In genomic region chr2:37670378-37671012, GRCh38 we compare ENCODE assay signal across 8 cellular contexts. TPM values are rescaled to one million over a fixed set of nuclear protein-coding genes. Genes with fewer than 3 reads are reported as not detected.
DNase-seq lines count a peak whose midpoint lies in the region; TF ChIP-seq lines count a peak whose summit lies in the region.

No MANE protein-coding gene starts in this region.

- no peaks in the 10 kb centered on the region for H3F3A ChIP-seq in Loucy (ENCODE audit: low read depth)

- TF ChIP-seq CTCF in AG04449 (IDR thresholded peaks at IDR 0.05; ENCODE audit: insufficient read depth, low read length, missing control alignments) (no peak), Loucy (conservative IDR thresholded peaks at IDR 0.05; ENCODE audit: low read length) (no peak)

- H3K9me2 ChIP-seq in Loucy (replicated peaks; ENCODE audit: low read depth, low read length) = no peaks in the 10 kb centered on the region

- H3K27me3 ChIP-seq in Loucy (ENCODE audit: insufficient read depth, low read length, poor library complexity, severe bottlenecking) (no peaks in the 10 kb centered on the region), muscle layer of colon (ENCODE audit: control insufficient read depth in 1 of 2, insufficient read depth in 2 of 2, low read length in 2 of 2) (no peaks in the 10 kb centered on the region)

- DNase-seq in AG04449 (ENCODE audit: low read depth, low spot score) (no peak), dermis blood vessel endothelial cell (peak; percentile 42), UCSD-AML1 (lab: John Stamatoyannopoulos, UW; ENCODE audit: unreplicated experiment) (no peak), DMS114 treated with DMSO at 0.1 percent for 48 hours (lab: John Stamatoyannopoulos, UW; ENCODE audit: unreplicated experiment) (no peak), GOT3 (lab: John Stamatoyannopoulos, UW) (no peak), NCI-H345 (lab: John Stamatoyannopoulos, UW) (no peak)

- CTCF ChIA-PET in AG04449 (lab: Yijun Ruan, JAX) = interaction anchor here (0.6 to 8.4 kb wide), 9 partner anchors 102 to 274 kb away, joined by 3 to 36 read pairs (median 3); no protein-coding TSS in a partner anchor

- H2AFZ ChIP-seq in Loucy (ENCODE audit: low read length) = no peak overlapping the region

- no peaks in the 10 kb centered on the region for H3K36me3 ChIP-seq in Loucy (ENCODE audit: insufficient read depth, low read length)
- H3K36me3 ChIP-seq in muscle layer of colon (ENCODE audit: insufficient read depth, low read length) = peaks cover 5% of the 10 kb centered on the region

- H3K9me3 ChIP-seq in Loucy (ENCODE audit: insufficient read depth, low read depth, low read length) (no peaks in the 10 kb centered on the region), muscle layer of colon (ENCODE audit: low read length) (no peaks in the 10 kb centered on the region)

- peaks cover 60% of the 10 kb centered on the region for H3K79me2 ChIP-seq in Loucy (ENCODE audit: insufficient read depth, low read length)

- peak overlapping the region; percentile 91 for H3K4me3 ChIP-seq in AG04449 (ENCODE audit: low read depth, low read length)
- peak overlapping the region; percentile 96 for H3K4me3 ChIP-seq in Loucy (ENCODE audit: low read length, poor library complexity, severe bottlenecking)
- peak overlapping the region; percentile 87 to 95 for H3K4me3 ChIP-seq in muscle layer of colon (ENCODE audit: low read depth in 1 of 2, low read length in 2 of 2)

- H3K27ac ChIP-seq in muscle layer of colon (ENCODE audit: low read depth, low read length) = peak overlapping the region; percentile 87

- H3K4me2 ChIP-seq in Loucy (ENCODE audit: low read depth, low read length, poor library complexity, severe bottlenecking) = peak overlapping the region; percentile 95

- peaks cover 57% of the 10 kb centered on the region for H4K20me1 ChIP-seq in Loucy (ENCODE audit: insufficient read depth, low read length, poor library complexity, severe bottlenecking)

- POLR2A ChIA-PET in AG04449 (lab: Yijun Ruan, JAX) = interaction anchor here (0.6 to 4.0 kb wide), 20 partner anchors 18 to 279 kb away, joined by 3 to 35 read pairs (median 4); no protein-coding TSS in a partner anchor

- H3K4me1 ChIP-seq in Loucy (ENCODE audit: insufficient read depth, low read length, poor library complexity, severe bottlenecking) (peaks cover 56% of the 10 kb centered on the region), muscle layer of colon (ENCODE audit: insufficient read depth, low read length) (peaks cover 41% of the 10 kb centered on the region)

- H3K9ac ChIP-seq in Loucy (ENCODE audit: low read depth, low read length, poor library complexity, severe bottlenecking) (peak overlapping the region; percentile 91), muscle layer of colon (ENCODE audit: low read length) (peak overlapping the region; percentile 95)

RNA-seq across cellular contexts. Expression of gene CDC42EP3, which starts 0.9 kb away (rescaled TPM):
- 21.3 and 29.1 TPM in 2 replicates for total RNA-seq in dermis blood vessel endothelial cell
